Comparison of ENCODE assay signal across 18 cellular contexts in the genomic region with DNA sequence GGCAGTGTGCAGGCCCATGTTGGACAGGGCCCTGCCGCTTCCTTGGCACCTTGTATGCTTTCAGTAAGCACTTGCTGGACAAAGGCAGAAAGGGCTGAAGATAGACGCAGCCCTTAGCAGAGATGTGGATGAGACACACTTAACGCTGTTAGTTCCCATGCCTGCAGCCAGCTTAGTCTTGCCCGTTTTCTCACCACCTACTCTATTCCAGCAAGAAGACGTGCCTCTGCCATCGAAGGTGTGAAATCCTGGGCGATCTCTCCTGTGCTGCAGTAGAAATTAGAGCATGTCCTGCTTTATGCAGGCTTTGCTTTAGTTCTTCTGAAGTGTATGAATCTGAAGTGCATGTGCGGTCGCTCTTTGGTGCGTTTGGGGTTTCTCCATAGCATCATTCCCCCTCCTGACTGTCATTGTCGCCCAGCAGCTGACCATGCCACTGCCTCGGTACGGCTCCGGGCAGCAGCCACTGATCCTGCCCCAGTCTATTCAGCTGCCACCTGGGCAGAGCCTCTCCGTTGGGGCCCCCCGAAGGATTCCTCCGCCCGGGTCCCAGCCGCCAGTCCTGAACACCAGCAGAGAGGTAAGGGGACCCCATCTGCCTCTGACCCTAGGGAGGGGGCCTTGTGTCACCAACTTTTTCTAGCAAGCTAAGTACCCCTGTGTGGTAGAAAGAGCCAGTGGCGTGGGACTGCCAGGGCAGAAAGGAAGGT. TPM values are rescaled to one million over a fixed set of nuclear protein-coding genes. Genes with fewer than 3 reads are reported as not detected.
DNase-seq lines count a peak whose midpoint lies in the region; ATAC-seq and TF ChIP-seq lines count a peak whose summit lies in the region.
"Had no signal": no experiment of that assay in that cellular context is flagged by ENCODE, and none has a peak within 500 bp of the region (broad histone marks: within the 10 kb centered on the region; RNA-seq: fewer than 3 reads in every experiment).

No MANE protein-coding gene starts in this region.

- no peak for DNase-seq in activated naive CD4-positive, alpha-beta T cell treated with anti-CD3 and anti-CD28 coated beads, Interleukin-2, amount 10 ng/mL, durations not matched to agents 7 days and 5 days
- DNase-seq in activated naive CD4-positive, alpha-beta T cell treated with anti-CD3 and anti-CD28 coated beads for 36 hours = no peak
- no peak for DNase-seq in activated naive CD8-positive, alpha-beta T cell treated with anti-CD3 and anti-CD28 coated beads for 36 hours
- DNase-seq in endodermal cell (no peak), esophagus squamous epithelium (lab: John Stamatoyannopoulos, UW) (no peak), NCI-H1694 (lab: John Stamatoyannopoulos, UW) (no peak), MG63 (no peak)
- DNase-seq in stimulated activated naive B cell treated with anti-CD40 and anti-IgM and Interleukin-4, amounts not matched to agents 10 μg/mL and 1 μg/mL and 100 μg/mL, for 72 hours = no peak
- DNase-seq: DMS153, NCI-H1436, NCI-H2029 treated with DMSO at 0.1 percent for 48 hours, NCI-H2171 treated with DMSO at 0.1 percent for 48 hours, NCI-H748 treated with DMSO at 0.1 percent for 48 hours, OCI-M1 had no signal

- H3K4me1 ChIP-seq in endodermal cell (ENCODE audit: control insufficient read depth, insufficient read depth, low read length) (no peaks in the 10 kb centered on the region), esophagus squamous epithelium (no peaks in the 10 kb centered on the region)

- ATAC-seq in stimulated activated naive B cell treated with anti-CD40 and anti-IgM and Interleukin-4, amounts not matched to agents 10 μg/mL and 1 μg/mL and 100 μg/mL, for 72 hours (replicated peaks) = no peak

- no peak overlapping the region for H3K9ac ChIP-seq in endodermal cell (ENCODE audit: extremely low read depth, low read length, poor library complexity, severe bottlenecking)
- H3K9ac ChIP-seq: BLaER1 treated with 17β-estradiol and CSF1 and Interleukin-3, amounts not matched to agents 10 nM and 100 nM had no signal

- H3K27ac ChIP-seq in endodermal cell (ENCODE audit: low read depth, low read length) (no peak overlapping the region), esophagus squamous epithelium (no peak overlapping the region)
- H3K27ac ChIP-seq: BLaER1 treated with 17β-estradiol and CSF1 and Interleukin-3, amounts not matched to agents 10 nM and 100 nM had no signal

- no peaks in the 10 kb centered on the region for H3K27me3 Mint-ChIP-seq in activated naive CD4-positive, alpha-beta T cell treated with anti-CD3 and anti-CD28 coated beads, Interleukin-2, amount 10 ng/mL, durations not matched to agents 7 days and 5 days
- no peaks in the 10 kb centered on the region for H3K27me3 Mint-ChIP-seq in activated naive CD4-positive, alpha-beta T cell treated with anti-CD3 and anti-CD28 coated beads for 36 hours (ENCODE audit: low read depth)
- no peaks in the 10 kb centered on the region for H3K27me3 Mint-ChIP-seq in activated naive CD8-positive, alpha-beta T cell treated with anti-CD3 and anti-CD28 coated beads for 36 hours
- no peaks in the 10 kb centered on the region for H3K27me3 Mint-ChIP-seq in endodermal cell (ENCODE audit: insufficient read depth)
- H3K27me3 Mint-ChIP-seq in stimulated activated naive B cell treated with anti-CD40 and anti-IgM and Interleukin-4, amounts not matched to agents 10 μg/mL and 1 μg/mL and 100 μg/mL, for 72 hours = no peaks in the 10 kb centered on the region

- no peaks in the 10 kb centered on the region for H3K27me3 ChIP-seq in endodermal cell (ENCODE audit: control insufficient read depth, insufficient read depth, low read length, poor library complexity, severe bottlenecking)
- H3K27me3 ChIP-seq in esophagus squamous epithelium = no peaks in the 10 kb centered on the region
- H3K27me3 ChIP-seq in MG63 = no peaks in the 10 kb centered on the region
- H3K27me3 ChIP-seq: BLaER1 treated with 17β-estradiol and CSF1 and Interleukin-3, amounts not matched to agents 10 nM and 100 nM had no signal

- no peaks in the 10 kb centered on the region for H3K4me1 Mint-ChIP-seq in activated naive CD4-positive, alpha-beta T cell treated with anti-CD3 and anti-CD28 coated beads, Interleukin-2, amount 10 ng/mL, durations not matched to agents 7 days and 5 days
- no peaks in the 10 kb centered on the region for H3K4me1 Mint-ChIP-seq in activated naive CD4-positive, alpha-beta T cell treated with anti-CD3 and anti-CD28 coated beads for 36 hours (ENCODE audit: low read depth)
- no peaks in the 10 kb centered on the region for H3K4me1 Mint-ChIP-seq in activated naive CD8-positive, alpha-beta T cell treated with anti-CD3 and anti-CD28 coated beads for 36 hours
- H3K4me1 Mint-ChIP-seq in endodermal cell = no peaks in the 10 kb centered on the region
- H3K4me1 Mint-ChIP-seq in stimulated activated naive B cell treated with anti-CD40 and anti-IgM and Interleukin-4, amounts not matched to agents 10 μg/mL and 1 μg/mL and 100 μg/mL, for 72 hours = peaks cover 0 to 6% of the 10 kb centered on the region in 2 donors

- H3K4me3 ChIP-seq in endodermal cell (ENCODE audit: low read length) (no peak overlapping the region), esophagus squamous epithelium (no peak overlapping the region), MG63 (no peak overlapping the region)
- H3K4me3 ChIP-seq: BLaER1 treated with 17β-estradiol and CSF1 and Interleukin-3, amounts not matched to agents 10 nM and 100 nM had no signal

- CTCF ChIA-PET in activated naive CD4-positive, alpha-beta T cell treated with anti-CD3 and anti-CD28 coated beads, Interleukin-2, amount 10 ng/mL, durations not matched to agents 7 days and 5 days (lab: Charles Lee) = interaction anchor here (1.6 kb wide), 1 partner anchor 9 kb away, joined by 4 read pairs; no protein-coding TSS in a partner anchor
- CTCF ChIA-PET in activated naive CD4-positive, alpha-beta T cell treated with anti-CD3 and anti-CD28 coated beads for 36 hours (lab: Charles Lee) = interaction anchor here (1.0 kb wide), 1 partner anchor 13 kb away, joined by 3 read pairs; no protein-coding TSS in a partner anchor

- H3K9me3 ChIP-seq in endodermal cell (ENCODE audit: control insufficient read depth, low read length) = no peaks in the 10 kb centered on the region
- no peaks in the 10 kb centered on the region for H3K9me3 ChIP-seq in esophagus squamous epithelium
- H3K9me3 ChIP-seq in MG63 = no peaks in the 10 kb centered on the region
- H3K9me3 ChIP-seq: BLaER1 treated with 17β-estradiol and CSF1 and Interleukin-3, amounts not matched to agents 10 nM and 100 nM had no signal

- TF ChIP-seq POLR2A in esophagus squamous epithelium (IDR thresholded peaks at IDR 0.05) = no peak

- H3K36me3 ChIP-seq in endodermal cell (ENCODE audit: control insufficient read depth, insufficient read depth, low read length) (peaks cover 97% of the 10 kb centered on the region), esophagus squamous epithelium (peaks cover 79 to 100% (median 91%) of the 10 kb centered on the region in 3 donors), MG63 (peaks cover 84% of the 10 kb centered on the region)

- no peaks in the 10 kb centered on the region for H3K9me3 Mint-ChIP-seq in activated naive CD4-positive, alpha-beta T cell treated with anti-CD3 and anti-CD28 coated beads, Interleukin-2, amount 10 ng/mL, durations not matched to agents 7 days and 5 days
- no peaks in the 10 kb centered on the region for H3K9me3 Mint-ChIP-seq in activated naive CD4-positive, alpha-beta T cell treated with anti-CD3 and anti-CD28 coated beads for 36 hours
- H3K9me3 Mint-ChIP-seq in activated naive CD8-positive, alpha-beta T cell treated with anti-CD3 and anti-CD28 coated beads for 36 hours = no peaks in the 10 kb centered on the region
- H3K9me3 Mint-ChIP-seq in endodermal cell = no peaks in the 10 kb centered on the region
- H3K9me3 Mint-ChIP-seq in stimulated activated naive B cell treated with anti-CD40 and anti-IgM and Interleukin-4, amounts not matched to agents 10 μg/mL and 1 μg/mL and 100 μg/mL, for 72 hours = no peaks in the 10 kb centered on the region

- TF ChIP-seq CTCF in endodermal cell (conservative IDR thresholded peaks at IDR 0.05) = no peak
- TF ChIP-seq CTCF in esophagus squamous epithelium (IDR thresholded peaks at IDR 0.05) = no peak

- intact Hi-C loops in activated naive CD4-positive, alpha-beta T cell treated with anti-CD3 and anti-CD28 coated beads for 36 hours (cut with micrococcal nuclease) = no loop called here
- intact Hi-C loops in esophagus squamous epithelium (cut with DNase I) = no loop called here

- H3K4me3 Mint-ChIP-seq in activated naive CD4-positive, alpha-beta T cell treated with anti-CD3 and anti-CD28 coated beads, Interleukin-2, amount 10 ng/mL, durations not matched to agents 7 days and 5 days = no peak overlapping the region
- no peak overlapping the region for H3K4me3 Mint-ChIP-seq in activated naive CD4-positive, alpha-beta T cell treated with anti-CD3 and anti-CD28 coated beads for 36 hours
- no peak overlapping the region for H3K4me3 Mint-ChIP-seq in activated naive CD8-positive, alpha-beta T cell treated with anti-CD3 and anti-CD28 coated beads for 36 hours
- no peak overlapping the region for H3K4me3 Mint-ChIP-seq in endodermal cell
- H3K4me3 Mint-ChIP-seq in stimulated activated naive B cell treated with anti-CD40 and anti-IgM and Interleukin-4, amounts not matched to agents 10 μg/mL and 1 μg/mL and 100 μg/mL, for 72 hours = no peak overlapping the region

- 94 to 97% methylated on average over 14 to 20 of the region's 20 CpGs for WGBS in endodermal cell (ENCODE audit: insufficient coverage in 1 of 2, insufficient read length in 1 of 2), 2 experiments
- WGBS in esophagus squamous epithelium, 2 donors = 86 to 95% methylated on average over 8 to 16 of the region's 20 CpGs

- H3K27ac Mint-ChIP-seq in activated naive CD4-positive, alpha-beta T cell treated with anti-CD3 and anti-CD28 coated beads, Interleukin-2, amount 10 ng/mL, durations not matched to agents 7 days and 5 days = peak overlapping the region; percentile 74
- H3K27ac Mint-ChIP-seq in activated naive CD4-positive, alpha-beta T cell treated with anti-CD3 and anti-CD28 coated beads for 36 hours = no peak overlapping the region
- peak overlapping the region; percentile 36 for H3K27ac Mint-ChIP-seq in activated naive CD8-positive, alpha-beta T cell treated with anti-CD3 and anti-CD28 coated beads for 36 hours
- H3K27ac Mint-ChIP-seq in endodermal cell = peak overlapping the region; percentile 50
- peak overlapping the region; percentile 87 for H3K27ac Mint-ChIP-seq in stimulated activated naive B cell treated with anti-CD40 and anti-IgM and Interleukin-4, amounts not matched to agents 10 μg/mL and 1 μg/mL and 100 μg/mL, for 72 hours

- peaks cover 80% of the 10 kb centered on the region for H3K36me3 Mint-ChIP-seq in activated naive CD4-positive, alpha-beta T cell treated with anti-CD3 and anti-CD28 coated beads, Interleukin-2, amount 10 ng/mL, durations not matched to agents 7 days and 5 days
- H3K36me3 Mint-ChIP-seq in activated naive CD4-positive, alpha-beta T cell treated with anti-CD3 and anti-CD28 coated beads for 36 hours (ENCODE audit: low read depth) = peaks cover 48% of the 10 kb centered on the region
- peaks cover 21% of the 10 kb centered on the region for H3K36me3 Mint-ChIP-seq in activated naive CD8-positive, alpha-beta T cell treated with anti-CD3 and anti-CD28 coated beads for 36 hours
- H3K36me3 Mint-ChIP-seq in endodermal cell (ENCODE audit: low read depth) = peaks cover 97% of the 10 kb centered on the region
- H3K36me3 Mint-ChIP-seq in stimulated activated naive B cell treated with anti-CD40 and anti-IgM and Interleukin-4, amounts not matched to agents 10 μg/mL and 1 μg/mL and 100 μg/mL, for 72 hours = peaks cover 64 to 80% of the 10 kb centered on the region in 2 donors

RNA-seq across cellular contexts. Expression of gene POMT1, which starts 11.6 kb away (rescaled TPM):
- 10 to 100 TPM; 28.7 to 33.8 TPM for total RNA-seq in activated naive CD4-positive, alpha-beta T cell treated with anti-CD3 and anti-CD28 coated beads for 36 hours
- 10 to 100 TPM; 19.4 to 21.5 TPM for total RNA-seq in activated naive CD8-positive, alpha-beta T cell treated with anti-CD3 and anti-CD28 coated beads for 36 hours
- total RNA-seq in endodermal cell = 10 to 100 TPM; 42.3 to 53.8 TPM
- 42.0 TPM for polyA plus RNA-seq in endodermal cell (2013, experiment 1 of 2)
- 35.6 TPM for polyA plus RNA-seq in endodermal cell (2013, experiment 2 of 2)
- total RNA-seq in esophagus squamous epithelium = 10 to 100 TPM; 14.6 to 27.8 (median 18.4) TPM
- 6.7 and 12.8 TPM in 2 replicates for total RNA-seq in MG63 (2014; rRNA removed; shearing (Covaris generic); ENCODE audit: low replicate concordance)

RNA-seq across cellular contexts. Expression of gene UCK1, which starts 39.9 kb away (rescaled TPM):
- 10 to 100 TPM; 18.7 to 21.7 TPM for total RNA-seq in activated naive CD4-positive, alpha-beta T cell treated with anti-CD3 and anti-CD28 coated beads for 36 hours
- 10 to 100 TPM; 22.1 to 23.0 TPM for total RNA-seq in activated naive CD8-positive, alpha-beta T cell treated with anti-CD3 and anti-CD28 coated beads for 36 hours
- total RNA-seq in endodermal cell (10 to 100 TPM; 37.9 to 42.9 TPM), esophagus squamous epithelium (10 to 100 TPM; 17.3 to 39.1 (median 24.8) TPM)
- 28.4 TPM for polyA plus RNA-seq in endodermal cell (2013, experiment 1 of 2)
- 23.8 TPM for polyA plus RNA-seq in endodermal cell (2013, experiment 2 of 2)
- 19.3 and 30.6 TPM in 2 replicates for total RNA-seq in MG63 (2014; rRNA removed; shearing (Covaris generic); ENCODE audit: low replicate concordance)

RNA-seq across cellular contexts. Expression of gene PRRT1B, which starts 54.2 kb away (rescaled TPM):
- total RNA-seq in activated naive CD4-positive, alpha-beta T cell treated with anti-CD3 and anti-CD28 coated beads for 36 hours = not detected
- total RNA-seq in activated naive CD8-positive, alpha-beta T cell treated with anti-CD3 and anti-CD28 coated beads for 36 hours = not detected
- 10 to 100 TPM; 42.9 to 71.4 TPM for total RNA-seq in endodermal cell
- polyA plus RNA-seq in endodermal cell (2013, experiment 1 of 2) = 0.93 TPM
- 1.1 TPM for polyA plus RNA-seq in endodermal cell (2013, experiment 2 of 2)
- not detected for total RNA-seq in esophagus squamous epithelium
- not detected in 2 replicates for total RNA-seq in MG63 (2014; rRNA removed; shearing (Covaris generic); ENCODE audit: low replicate concordance)
- total RNA-seq: A172, NCI-H460, RPMI7951 had no signal

Comparison
In these comparisons a context has a peak if more than half of its experiments do, and no peak if none do; other contexts are left out.
1. RNA of gene PRRT1B, which starts 54.2 kb away (total RNA-seq): 42.9 to 71.4 TPM in endodermal cell; not detected in activated naive CD4-positive, alpha-beta T cell treated with anti-CD3 and anti-CD28 coated beads for 36 hours, not detected in activated naive CD8-positive, alpha-beta T cell treated with anti-CD3 and anti-CD28 coated beads for 36 hours, not detected in esophagus squamous epithelium and not detected in MG63; every median in the first group is over 10 times any median in the second.